ENCODE assay signal across 1 cellular context in the genomic region with DNA sequence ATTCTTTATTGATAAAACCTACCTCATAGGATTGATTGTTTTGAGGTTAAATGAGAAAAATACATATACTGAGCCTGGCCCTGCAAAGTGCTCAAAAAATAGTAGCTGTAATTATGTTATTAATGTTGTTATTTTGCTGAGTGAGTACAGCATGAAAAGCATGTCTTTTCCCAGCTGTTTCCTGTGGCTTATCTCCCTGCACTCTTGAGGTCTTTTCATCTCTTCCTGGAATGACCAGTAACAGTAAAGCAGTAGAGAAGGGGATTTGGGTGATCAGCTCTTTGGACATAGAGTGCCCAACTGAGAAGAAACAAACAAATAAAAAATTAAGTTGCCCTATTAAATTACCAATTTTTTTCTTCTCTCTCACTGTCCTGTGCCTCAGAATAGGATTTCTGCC.
TF ChIP-seq lines count a peak whose summit lies in the region.

No MANE protein-coding gene starts in this region.

TF ChIP-seq in GM23338, 12 proteins besides CTCF, POLR2A, EP300 and RAD21 (continued from another document):
- TF ChIP-seq REST (IDR thresholded peaks at IDR 0.05; ENCODE audit: unreplicated experiment) (no peak), POLR2AphosphoS5 (IDR thresholded peaks at IDR 0.05; ENCODE audit: low read depth) (no peak), NANOG (IDR thresholded peaks at IDR 0.05; ENCODE audit: borderline replicate concordance) (no peak), EZH2phosphoT487 (IDR thresholded peaks at IDR 0.05; ENCODE audit: unreplicated experiment) (no peak), ZNF114 (CRISPR knock-in tag; IDR thresholded peaks at IDR 0.05) (no peak), ZNF331 (CRISPR knock-in tag; IDR thresholded peaks at IDR 0.05; ENCODE audit: low read depth) (no peak), CREB1 (CRISPR knock-in tag; IDR thresholded peaks at IDR 0.05; ENCODE audit: low read depth) (no peak), EZH2 (IDR thresholded peaks at IDR 0.05; ENCODE audit: low read depth, unreplicated experiment) (no peak), JUNB (IDR thresholded peaks at IDR 0.05; ENCODE audit: unreplicated experiment) (no peak)
- TF ChIP-seq, protein P1, sequence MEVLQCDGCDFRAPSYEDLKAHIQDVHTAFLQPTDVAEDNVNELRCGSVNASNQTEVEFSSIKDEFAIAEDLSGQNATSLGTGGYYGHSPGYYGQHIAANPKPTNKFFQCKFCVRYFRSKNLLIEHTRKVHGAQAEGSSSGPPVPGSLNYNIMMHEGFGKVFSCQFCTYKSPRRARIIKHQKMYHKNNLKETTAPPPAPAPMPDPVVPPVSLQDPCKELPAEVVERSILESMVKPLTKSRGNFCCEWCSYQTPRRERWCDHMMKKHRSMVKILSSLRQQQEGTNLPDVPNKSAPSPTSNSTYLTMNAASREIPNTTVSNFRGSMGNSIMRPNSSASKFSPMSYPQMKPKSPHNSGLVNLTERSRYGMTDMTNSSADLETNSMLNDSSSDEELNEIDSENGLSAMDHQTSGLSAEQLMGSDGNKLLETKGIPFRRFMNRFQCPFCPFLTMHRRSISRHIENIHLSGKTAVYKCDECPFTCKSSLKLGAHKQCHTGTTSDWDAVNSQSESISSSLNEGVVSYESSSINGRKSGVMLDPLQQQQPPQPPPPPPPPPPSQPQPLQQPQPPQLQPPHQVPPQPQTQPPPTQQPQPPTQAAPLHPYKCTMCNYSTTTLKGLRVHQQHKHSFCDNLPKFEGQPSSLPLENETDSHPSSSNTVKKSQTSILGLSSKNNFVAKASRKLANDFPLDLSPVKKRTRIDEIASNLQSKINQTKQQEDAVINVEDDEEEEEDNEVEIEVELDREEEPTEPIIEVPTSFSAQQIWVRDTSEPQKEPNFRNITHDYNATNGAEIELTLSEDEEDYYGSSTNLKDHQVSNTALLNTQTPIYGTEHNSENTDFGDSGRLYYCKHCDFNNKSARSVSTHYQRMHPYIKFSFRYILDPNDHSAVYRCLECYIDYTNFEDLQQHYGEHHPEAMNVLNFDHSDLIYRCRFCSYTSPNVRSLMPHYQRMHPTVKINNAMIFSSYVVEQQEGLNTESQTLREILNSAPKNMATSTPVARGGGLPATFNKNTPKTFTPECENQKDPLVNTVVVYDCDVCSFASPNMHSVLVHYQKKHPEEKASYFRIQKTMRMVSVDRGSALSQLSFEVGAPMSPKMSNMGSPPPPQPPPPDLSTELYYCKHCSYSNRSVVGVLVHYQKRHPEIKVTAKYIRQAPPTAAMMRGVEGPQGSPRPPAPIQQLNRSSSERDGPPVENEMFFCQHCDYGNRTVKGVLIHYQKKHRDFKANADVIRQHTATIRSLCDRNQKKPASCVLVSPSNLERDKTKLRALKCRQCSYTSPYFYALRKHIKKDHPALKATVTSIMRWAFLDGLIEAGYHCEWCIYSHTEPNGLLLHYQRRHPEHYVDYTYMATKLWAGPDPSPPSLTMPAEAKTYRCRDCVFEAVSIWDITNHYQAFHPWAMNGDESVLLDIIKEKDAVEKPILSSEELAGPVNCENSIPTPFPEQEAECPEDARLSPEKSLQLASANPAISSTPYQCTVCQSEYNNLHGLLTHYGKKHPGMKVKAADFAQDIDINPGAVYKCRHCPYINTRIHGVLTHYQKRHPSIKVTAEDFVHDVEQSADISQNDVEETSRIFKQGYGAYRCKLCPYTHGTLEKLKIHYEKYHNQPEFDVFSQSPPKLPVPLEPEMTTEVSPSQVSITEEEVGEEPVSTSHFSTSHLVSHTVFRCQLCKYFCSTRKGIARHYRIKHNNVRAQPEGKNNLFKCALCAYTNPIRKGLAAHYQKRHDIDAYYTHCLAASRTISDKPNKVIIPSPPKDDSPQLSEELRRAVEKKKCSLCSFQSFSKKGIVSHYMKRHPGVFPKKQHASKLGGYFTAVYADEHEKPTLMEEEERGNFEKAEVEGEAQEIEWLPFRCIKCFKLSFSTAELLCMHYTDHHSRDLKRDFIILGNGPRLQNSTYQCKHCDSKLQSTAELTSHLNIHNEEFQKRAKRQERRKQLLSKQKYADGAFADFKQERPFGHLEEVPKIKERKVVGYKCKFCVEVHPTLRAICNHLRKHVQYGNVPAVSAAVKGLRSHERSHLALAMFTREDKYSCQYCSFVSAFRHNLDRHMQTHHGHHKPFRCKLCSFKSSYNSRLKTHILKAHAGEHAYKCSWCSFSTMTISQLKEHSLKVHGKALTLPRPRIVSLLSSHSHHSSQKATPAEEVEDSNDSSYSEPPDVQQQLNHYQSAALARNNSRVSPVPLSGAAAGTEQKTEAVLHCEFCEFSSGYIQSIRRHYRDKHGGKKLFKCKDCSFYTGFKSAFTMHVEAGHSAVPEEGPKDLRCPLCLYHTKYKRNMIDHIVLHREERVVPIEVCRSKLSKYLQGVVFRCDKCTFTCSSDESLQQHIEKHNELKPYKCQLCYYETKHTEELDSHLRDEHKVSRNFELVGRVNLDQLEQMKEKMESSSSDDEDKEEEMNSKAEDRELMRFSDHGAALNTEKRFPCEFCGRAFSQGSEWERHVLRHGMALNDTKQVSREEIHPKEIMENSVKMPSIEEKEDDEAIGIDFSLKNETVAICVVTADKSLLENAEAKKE (CRISPR knock-in tag; IDR thresholded peaks at IDR 0.05), result no peak
